In genomic region chr6:111086685-111087084, GRCh38 we compare ENCODE assay signal across 8 cellular contexts. TPM values are rescaled to one million over a fixed set of nuclear protein-coding genes. Genes with fewer than 3 reads are reported as not detected.
DNase-seq lines count a peak whose midpoint lies in the region; ATAC-seq and TF ChIP-seq lines count a peak whose summit lies in the region.

No MANE protein-coding gene starts in this region.

- no peaks in the 10 kb centered on the region for H3K79me2 ChIP-seq in mammary epithelial cell (ENCODE audit: insufficient read depth, low read length)

- H3K36me3 Mint-ChIP-seq in naive B cell: no peaks in the 10 kb centered on the region

- H3K36me3 ChIP-seq in A673 (ENCODE audit: insufficient read depth, low read length, poor library complexity, severe bottlenecking) (no peaks in the 10 kb centered on the region), HUES64 (ENCODE audit: insufficient read depth, low read length) (no peaks in the 10 kb centered on the region), mammary epithelial cell (ENCODE audit: insufficient read depth, low read length) (no peaks in the 10 kb centered on the region)

- H3K4me3 ChIP-seq in A673 (ENCODE audit: low read depth, low read length, poor library complexity, severe bottlenecking) (peak overlapping the region; percentile 69), HUES64 (ENCODE audit: low read length) (peak overlapping the region; percentile 53), mammary epithelial cell (replicated peaks in 1 of 3; ENCODE audit: insufficient read depth in 1 of 3, low read depth in 2 of 3, low read length in 3 of 3) (peak overlapping the region in 1 of 3 experiments; percentile 59)

- peak overlapping the region; percentile 75 to 89 (median 84) for H3K4me3 Mint-ChIP-seq in naive B cell

- peaks cover 24 to 28% (median 25%) of the 10 kb centered on the region in 3 donors for H3K27me3 Mint-ChIP-seq in naive B cell

- H3K9me3 Mint-ChIP-seq in naive B cell: no peaks in the 10 kb centered on the region

- in situ Hi-C loops in mammary epithelial cell (cut with MboI; ENCODE audit: low sequenced_read_pairs in 2 of 2): no loop called here

- TF ChIP-seq CTCF in A673 (conservative IDR thresholded peaks at IDR 0.05; ENCODE audit: low read depth, low read length): no peak
- no peak for TF ChIP-seq CTCF in mammary epithelial cell (conservative IDR thresholded peaks at IDR 0.05 in 1 of 2, IDR thresholded peaks at IDR 0.05 in 1 of 2; ENCODE audit: extremely low read depth in 1 of 2, insufficient read depth in 1 of 2, low read depth in 1 of 2, low read length in 2 of 2)

- peak overlapping the region; percentile 88 for H2AFZ ChIP-seq in mammary epithelial cell (ENCODE audit: low read depth, low read length)

- peaks cover 7% of the 10 kb centered on the region for H3K4me1 ChIP-seq in A673 (ENCODE audit: insufficient read depth, low read length, poor library complexity, severe bottlenecking)
- peaks cover 27% of the 10 kb centered on the region for H3K4me1 ChIP-seq in HUES64 (ENCODE audit: insufficient read depth, low read length)
- H3K4me1 ChIP-seq in mammary epithelial cell (ENCODE audit: insufficient read depth, low read length): peaks cover 14% of the 10 kb centered on the region

- peak overlapping the region; percentile 1; the same call in 1 of the 2 replicates for H3K9ac ChIP-seq in HUES64 (ENCODE audit: low read depth, low read length)
- H3K9ac ChIP-seq in mammary epithelial cell (ENCODE audit: insufficient read depth, low read length): no peak overlapping the region

- CTCF ChIA-PET in A673 (lab: Charles Lee) (no interaction called here), mammary epithelial cell (lab: Charles Lee; ENCODE audit: low non-redundant PET) (no interaction called here)

- H3K9me3 ChIP-seq in A673 (ENCODE audit: low read depth, low read length, poor library complexity, severe bottlenecking) (no peaks in the 10 kb centered on the region), HUES64 (ENCODE audit: insufficient read depth, low read depth, low read length) (no peaks in the 10 kb centered on the region), mammary epithelial cell (replicated peaks; ENCODE audit: insufficient read depth, low read length) (no peaks in the 10 kb centered on the region)

- POLR2A ChIA-PET in A673 (lab: Charles Lee; ENCODE audit: low non-redundant PET): no interaction called here

- DNase-seq in A673 (ENCODE audit: low spot score) (no peak), mammary epithelial cell (no peak), naive B cell (no peak), NCI-H524 (lab: John Stamatoyannopoulos, UW) (no peak), HT-29 (ENCODE audit: low spot score) (no peak), pons (ENCODE audit: low spot score) (no peak), nucleus accumbens (lab: John Stamatoyannopoulos, UW) (no peak)

- H3K27me3 ChIP-seq in A673 (replicated peaks; ENCODE audit: insufficient read depth, low read depth, low read length, poor library complexity) (peaks cover 18% of the 10 kb centered on the region), HUES64 (ENCODE audit: insufficient read depth, low read length) (peaks cover 41% of the 10 kb centered on the region), mammary epithelial cell (ENCODE audit: insufficient read depth, low read length) (peaks cover 21% of the 10 kb centered on the region)

- dilution Hi-C loops in mammary epithelial cell (cut with HindIII; ENCODE audit: low sequenced_read_pairs): no loop called here

- peak overlapping the region; percentile 95 for H3K4me2 ChIP-seq in mammary epithelial cell (ENCODE audit: insufficient read depth, low read depth, low read length)

- peaks cover 2% of the 10 kb centered on the region for H4K20me1 ChIP-seq in mammary epithelial cell (ENCODE audit: insufficient read depth, low read length)

- H3K4me1 Mint-ChIP-seq in naive B cell: peaks cover 12 to 15% (median 14%) of the 10 kb centered on the region in 3 donors

- ATAC-seq in naive B cell (ENCODE audit: low read depth in 2 of 2): no peak

- BruUV-seq in A673 (replicated peaks; lab: Mats Ljungman, UMichigan) (no TSS peak), mammary epithelial cell (replicated peaks; lab: Mats Ljungman, UMichigan) (no TSS peak)

- peak overlapping the region in 3 of 6 donors; percentile 34 to 54 (median 47) for H3K27ac Mint-ChIP-seq in naive B cell

- intact Hi-C loops in A673 (cut with micrococcal nuclease; ENCODE audit: unreplicated experiment) (no loop called here), mammary epithelial cell (cut with micrococcal nuclease) (no loop called here)

- WGBS in HUES64: 44% methylated on average over 4 of the region's 5 CpGs
- WGBS in mammary epithelial cell (ENCODE audit: low coverage, missing lambda C conversion rate): 17% methylated on average over 5 of the region's 5 CpGs

- H3K27ac ChIP-seq in A673 (ENCODE audit: low read depth, low read length, poor library complexity, severe bottlenecking) (no peak overlapping the region), HUES64 (ENCODE audit: low read depth, low read length) (no peak overlapping the region), mammary epithelial cell (ENCODE audit: insufficient read depth, low read depth, low read length) (no peak overlapping the region)

RNA-seq across cellular contexts. Expression of gene SLC16A10, which starts 0.6 kb away (rescaled TPM):
- total RNA-seq in A673 (2021) (6.0 and 7.9 TPM in 2 replicates), mammary epithelial cell (not detected)
- polyA plus RNA-seq in HUES64 (2013, experiment 1 of 2): 4.3 TPM
- polyA plus RNA-seq in HUES64 (2013, experiment 2 of 2): 5.8 TPM
- polyA plus RNA-seq in mammary epithelial cell (0.08 TPM), naive B cell (ENCODE audit: low read depth in 6 of 6) (1 to 10 TPM in 1 of 6 donors, under 1 TPM in 2, not detected in 3; 0.15 to 2.1 (median 0.65) TPM)
- not detected for polyA minus RNA-seq in mammary epithelial cell
- 0.76 TPM in 1 of 2 replicates, not detected in the other for total RNA-seq in HT-29 (2014; rRNA removed; shearing (Covaris generic))
